In genomic region chr4:150385606-150386005, GRCh38 we compare ENCODE assay signal across 11 cellular contexts.
DNase-seq lines count a peak whose midpoint lies in the region; ATAC-seq and TF ChIP-seq lines count a peak whose summit lies in the region.
"Had no signal": no experiment of that assay in that cellular context is flagged by ENCODE, and none has a peak within 500 bp of the region (broad histone marks: within the 10 kb centered on the region; RNA-seq: fewer than 3 reads in every experiment).

No MANE protein-coding gene starts in this region.

- peak; percentile 88 for DNase-seq in AG20443 (ENCODE audit: low spot score)
- DNase-seq in LHCN-M2 (ENCODE audit: low read depth) = peak; percentile 98
- peak; percentile 86 for DNase-seq in amniotic stem cell (lab: John Stamatoyannopoulos, UW)
- DNase-seq in kidney epithelial cell (ENCODE audit: low read depth) = peak; percentile 28
- no peak for DNase-seq in GM19238 (ENCODE audit: insufficient read length, low spot score)
- no peak for DNase-seq in GM10248 (ENCODE audit: extremely low spot score)
- no peak for DNase-seq in HuH-7.5 (ENCODE audit: low spot score)
- no peak for DNase-seq in activated CD8-positive, alpha-beta T cell treated with anti-CD3 and anti-CD28 coated beads for 36 hours

- POLR2A ChIA-PET in GM10248 (lab: Yijun Ruan, JAX) = no interaction called here
- POLR2A ChIA-PET in activated CD8-positive, alpha-beta T cell treated with anti-CD3 and anti-CD28 coated beads for 36 hours (lab: Charles Lee) = no interaction called here

- H3K27ac Mint-ChIP-seq in activated CD8-positive, alpha-beta T cell treated with anti-CD3 and anti-CD28 coated beads for 36 hours = no peak overlapping the region

- intact Hi-C loops in activated CD8-positive, alpha-beta T cell treated with anti-CD3 and anti-CD28 coated beads for 36 hours (cut with micrococcal nuclease) = no loop called here

- CTCF ChIA-PET in GM10248 (lab: Yijun Ruan, JAX) = interaction anchor here (0.7 to 2.1 kb wide), 4 partner anchors 11 to 143 kb away, joined by 3 to 5 read pairs (median 3); no protein-coding TSS in a partner anchor
- CTCF ChIA-PET in activated CD8-positive, alpha-beta T cell treated with anti-CD3 and anti-CD28 coated beads for 36 hours (lab: Charles Lee) = no interaction called here

- H3K4me1 Mint-ChIP-seq in activated CD8-positive, alpha-beta T cell treated with anti-CD3 and anti-CD28 coated beads for 36 hours (ENCODE audit: low read depth) = peaks cover 4% of the 10 kb centered on the region

- no peaks in the 10 kb centered on the region for H3K36me3 ChIP-seq in kidney epithelial cell (ENCODE audit: control insufficient read depth, insufficient read depth, low read length)
- H3K36me3 ChIP-seq: adrenal gland, neutrophil, suprapubic skin had no signal

- no peaks in the 10 kb centered on the region for H3K27me3 ChIP-seq in kidney epithelial cell (ENCODE audit: control insufficient read depth, insufficient read depth, low read length)
- H3K27me3 ChIP-seq: adrenal gland, neutrophil, suprapubic skin had no signal

- H3K9me3 Mint-ChIP-seq in activated CD8-positive, alpha-beta T cell treated with anti-CD3 and anti-CD28 coated beads for 36 hours = peaks cover 6% of the 10 kb centered on the region

- TF ChIP-seq CTCF in kidney epithelial cell (IDR thresholded peaks at IDR 0.05; ENCODE audit: insufficient read depth, low read length, poor library complexity, severe bottlenecking) = no peak
- no peak for TF ChIP-seq CTCF in GM10248 (IDR thresholded peaks at IDR 0.05; ENCODE audit: control extremely low read depth, extremely low read depth, low read depth, missing control alignments)
- TF ChIP-seq CTCF in activated CD8-positive, alpha-beta T cell treated with anti-CD3 and anti-CD28 coated beads for 36 hours (IDR thresholded peaks at IDR 0.05) = no peak

- H3K4me3 ChIP-seq in kidney epithelial cell (ENCODE audit: low read depth, low read length) = no peak overlapping the region
- H3K4me3 ChIP-seq: adrenal gland, suprapubic skin had no signal

- peaks cover 15% of the 10 kb centered on the region for H3K36me3 Mint-ChIP-seq in activated CD8-positive, alpha-beta T cell treated with anti-CD3 and anti-CD28 coated beads for 36 hours (ENCODE audit: low read depth)

- H3K27me3 Mint-ChIP-seq in activated CD8-positive, alpha-beta T cell treated with anti-CD3 and anti-CD28 coated beads for 36 hours = no peaks in the 10 kb centered on the region

- ATAC-seq in activated CD8-positive, alpha-beta T cell treated with anti-CD3 and anti-CD28 coated beads for 36 hours = no peak

- H3K4me3 Mint-ChIP-seq in activated CD8-positive, alpha-beta T cell treated with anti-CD3 and anti-CD28 coated beads for 36 hours = no peak overlapping the region

Comparison
In these comparisons a context has a peak if more than half of its experiments do, and no peak if none do; other contexts are left out.
1. DNase-seq: peak in AG20443 (single experiment), LHCN-M2 (single experiment), amniotic stem cell (single experiment) and kidney epithelial cell (single experiment); none in GM19238 (single experiment), GM10248 (single experiment), HuH-7.5 (single experiment) and activated CD8-positive, alpha-beta T cell treated with anti-CD3 and anti-CD28 coated beads for 36 hours (single experiment).